In genomic region chr14:103110681-103111296, GRCh38 we compare ENCODE assay signal across 9 cellular contexts. TPM values are rescaled to one million over a fixed set of nuclear protein-coding genes. Genes with fewer than 3 reads are reported as not detected.
DNase-seq lines count a peak whose midpoint lies in the region; ATAC-seq, FAIRE-seq and TF ChIP-seq lines count a peak whose summit lies in the region.
"Had no signal": no experiment of that assay in that cellular context is flagged by ENCODE, and none has a peak within 500 bp of the region (broad histone marks: within the 10 kb centered on the region; RNA-seq: fewer than 3 reads in every experiment).

No MANE protein-coding gene starts in this region.

- intact Hi-C loops in K562 (cut with micrococcal nuclease), result no loop called here

- no peaks in the 10 kb centered on the region for H3K36me3 Mint-ChIP-seq in CD8-positive, alpha-beta memory T cell
- no peaks in the 10 kb centered on the region for H3K36me3 Mint-ChIP-seq in nephron (ENCODE audit: low read depth)
- H3K36me3 Mint-ChIP-seq in activated T-helper 17 cell treated with anti-CD3 and anti-CD28 coated beads, Interleukin-2, amount 50 U/mL, for 72 hours (ENCODE audit: low read depth), result no peaks in the 10 kb centered on the region

- peak overlapping the region; percentile 38 for H3K27ac ChIP-seq in CD8-positive, alpha-beta memory T cell (ENCODE audit: low read depth, low read length)
- H3K27ac ChIP-seq in K562 (ENCODE audit: extremely low read depth, low read depth, low read length), result peak overlapping the region; percentile 65; the same call in 1 of the 3 replicates

- H2AFZ ChIP-seq in K562 (ENCODE audit: low read depth, low read length), result no peak overlapping the region

- H3K4me1 ChIP-seq in CD8-positive, alpha-beta memory T cell (ENCODE audit: insufficient read depth, low read length), result no peaks in the 10 kb centered on the region
- peaks cover 46 to 86% of the 10 kb centered on the region in 2 experiments for H3K4me1 ChIP-seq in K562 (replicated peaks in 1 of 2; ENCODE audit: control insufficient read depth in 2 of 2, insufficient read depth in 2 of 2, low read length in 2 of 2)

- no peaks in the 10 kb centered on the region for H3K27me3 ChIP-seq in CD8-positive, alpha-beta memory T cell (ENCODE audit: insufficient read depth, low read length, poor library complexity, severe bottlenecking)
- no peaks in the 10 kb centered on the region for H3K27me3 ChIP-seq in K562 (ENCODE audit: control insufficient read depth in 2 of 2, insufficient read depth in 2 of 2, low read length in 2 of 2)

- POLR2A ChIA-PET in CD8-positive, alpha-beta memory T cell (lab: Charles Lee), result no interaction called here
- POLR2A ChIA-PET in K562 (lab: Yijun Ruan, JAX), result interaction anchor here (0.5 to 1.3 kb wide), 5 partner anchors 8 to 279 kb away, joined by 3 to 4 read pairs (median 3); no protein-coding TSS in a partner anchor

- no peak for TF ChIP-seq EP300 in K562 (IDR thresholded peaks at IDR 0.05; ENCODE audit: low read length)

- no peaks in the 10 kb centered on the region for H3K9me3 Mint-ChIP-seq in CD8-positive, alpha-beta memory T cell
- H3K9me3 Mint-ChIP-seq in nephron, result no peaks in the 10 kb centered on the region
- H3K9me3 Mint-ChIP-seq in activated T-helper 17 cell treated with anti-CD3 and anti-CD28 coated beads, Interleukin-2, amount 50 U/mL, for 72 hours, result no peaks in the 10 kb centered on the region

- CTCF ChIA-PET in CD8-positive, alpha-beta memory T cell (lab: Charles Lee), result no interaction called here
- CTCF ChIA-PET in K562 (lab: Yijun Ruan, JAX; ENCODE audit: low intra/inter-chr PET ratio), result no interaction called here

- H3K4me3 ChIP-seq in CD8-positive, alpha-beta memory T cell (ENCODE audit: low read length), result no peak overlapping the region
- H3K4me3 ChIP-seq in K562, result no peak overlapping the region

- H3K4me3 Mint-ChIP-seq in CD8-positive, alpha-beta memory T cell, result no peak overlapping the region
- peak overlapping the region; percentile 15 to 53 (median 17) for H3K4me3 Mint-ChIP-seq in nephron
- no peak overlapping the region for H3K4me3 Mint-ChIP-seq in activated T-helper 17 cell treated with anti-CD3 and anti-CD28 coated beads, Interleukin-2, amount 50 U/mL, for 72 hours

- peaks cover 4 to 6% of the 10 kb centered on the region in 2 donors for H3K27me3 Mint-ChIP-seq in CD8-positive, alpha-beta memory T cell
- H3K27me3 Mint-ChIP-seq in nephron (ENCODE audit: low read depth), result peaks cover 11% of the 10 kb centered on the region
- H3K27me3 Mint-ChIP-seq in activated T-helper 17 cell treated with anti-CD3 and anti-CD28 coated beads, Interleukin-2, amount 50 U/mL, for 72 hours, result peaks cover 5% of the 10 kb centered on the region

- no peak for DNase-seq in CD8-positive, alpha-beta memory T cell
- peak; percentile 40 for DNase-seq in NCI-H1092 treated with DMSO at 0.1 percent for 48 hours (lab: John Stamatoyannopoulos, UW)
- no peak for DNase-seq in K562 (ENCODE audit: extremely low read depth in 1 of 4, low spot score in 3 of 4)
- DNase-seq in G401 (ENCODE audit: low spot score), result no peak
- DNase-seq in DMS53 treated with DMSO at 0.1 percent for 48 hours (lab: John Stamatoyannopoulos, UW; ENCODE audit: unreplicated experiment), result no peak

- no peak for TF ChIP-seq POLR2A in K562 (conservative IDR thresholded peaks at IDR 0.05)

- BruUV-seq in K562 (replicated peaks; lab: Mats Ljungman, UMichigan), result no TSS peak

- peak overlapping the region in 1 of 2 experiments; percentile 87; a peak in 2 of 4 replicates for H3K9ac ChIP-seq in K562 (ENCODE audit: insufficient read depth in 1 of 2, low read depth in 2 of 2, low read length in 2 of 2)

- no peak for FAIRE-seq in K562 (lab: Jason Lieb, UNC)

- H3K9me3 ChIP-seq in CD8-positive, alpha-beta memory T cell (ENCODE audit: low read length), result no peaks in the 10 kb centered on the region
- no peaks in the 10 kb centered on the region for H3K9me3 ChIP-seq in K562 (replicated peaks; ENCODE audit: control insufficient read depth, insufficient read depth, low read depth, low read length)

- H3K4me2 ChIP-seq in K562 (ENCODE audit: insufficient read depth, low read length), result 0 out of 2 replicates have a peak overlapping the region, but pooled peaks have one; percentile 1

- no peaks in the 10 kb centered on the region; the same call in 1 of the 3 replicates for H3K79me2 ChIP-seq in K562 (ENCODE audit: control insufficient read depth, insufficient read depth, low read length)

- TF ChIP-seq CTCF in K562 (IDR thresholded peaks at IDR 0.05 in 2 of 3, conservative IDR thresholded peaks at IDR 0.05 in 1 of 3; ENCODE audit: insufficient read depth in 2 of 3, low read depth in 1 of 3, low read length in 3 of 3) (no peak), nephron (IDR thresholded peaks at IDR 0.05; ENCODE audit: unreplicated experiment in 3 of 3) (no peak)

- WGBS in K562 (ENCODE audit: insufficient coverage, low coverage, missing lambda C conversion rate), result 67% methylated on average over 15 of the region's 15 CpGs

- TF ChIP-seq RAD21 in K562 (CRISPR knock-in tag; conservative IDR thresholded peaks at IDR 0.05 in 1 of 2, IDR thresholded peaks at IDR 0.05 in 1 of 2), result no peak

- ATAC-seq in K562, result no peak
- ATAC-seq in activated T-helper 17 cell treated with anti-CD3 and anti-CD28 coated beads, Interleukin-2, amount 50 U/mL, for 72 hours (replicated peaks), result no peak
- no peak for ATAC-seq in GM18861 (IDR thresholded peaks at IDR 0.05; ENCODE audit: unreplicated experiment)

- no peaks in the 10 kb centered on the region for H3K9me1 ChIP-seq in K562 (ENCODE audit: control insufficient read depth, insufficient read depth, low read length)

- H4K20me1 ChIP-seq in K562 (replicated peaks; ENCODE audit: control insufficient read depth, insufficient read depth, low read length), result no peaks in the 10 kb centered on the region

- H3K4me1 Mint-ChIP-seq in CD8-positive, alpha-beta memory T cell, result peaks cover 5 to 11% (median 6%) of the 10 kb centered on the region in 3 donors
- peaks cover 34% of the 10 kb centered on the region for H3K4me1 Mint-ChIP-seq in nephron
- H3K4me1 Mint-ChIP-seq in activated T-helper 17 cell treated with anti-CD3 and anti-CD28 coated beads, Interleukin-2, amount 50 U/mL, for 72 hours, result peaks cover 6% of the 10 kb centered on the region

- H3K27ac Mint-ChIP-seq in CD8-positive, alpha-beta memory T cell, result no peak overlapping the region
- H3K27ac Mint-ChIP-seq in nephron, result peak overlapping the region; percentile 69 to 84 (median 73)
- H3K27ac Mint-ChIP-seq in activated T-helper 17 cell treated with anti-CD3 and anti-CD28 coated beads, Interleukin-2, amount 50 U/mL, for 72 hours, result no peak overlapping the region

- in situ Hi-C loops in K562 (cut with MboI) (no loop called here), G401 (cut with HindIII; ENCODE audit: low sequenced_read_pairs) (no loop called here)

- H3K36me3 ChIP-seq in CD8-positive, alpha-beta memory T cell (ENCODE audit: insufficient read depth, low read length), result no peaks in the 10 kb centered on the region
- H3K36me3 ChIP-seq in K562 (ENCODE audit: control insufficient read depth, insufficient read depth, low read length), result no peaks in the 10 kb centered on the region

RNA-seq across cellular contexts. Expression of gene TNFAIP2, which starts 12.5 kb away (rescaled TPM):
- 1 to 10 TPM in 1 of 2 experiments, under 1 TPM in 1; 0.70 to 1.4 TPM for total RNA-seq in CD8-positive, alpha-beta memory T cell
- not detected for polyA plus RNA-seq in CD8-positive, alpha-beta memory T cell
- 31.9 and 75.4 TPM in 2 replicates for total RNA-seq in K562 (2011; cell fraction: chromatin; rRNA removed; ENCODE audit: low replicate concordance)
- total RNA-seq in K562 (2011; cell fraction: nucleolus; rRNA removed), result 55.1 and 66.9 TPM in 2 replicates
- total RNA-seq in K562 (2011; cell fraction: nucleoplasm; rRNA removed), result 38.6 and 39.3 TPM in 2 replicates
- 39.5 and 46.0 TPM in 2 replicates for total RNA-seq in K562 (2014; rRNA removed)
- 20.8 and 23.7 TPM in 2 replicates for total RNA-seq in K562 (2014; rRNA removed; fragmentation: Illumina TruSeq; extraction: Trizol)
- 68.6 and 70.2 TPM in 2 replicates for total RNA-seq in K562 (2015; rRNA removed; fragmentation: Illumina TruSeq; extraction: Trizol)
- 52.7 and 61.2 TPM in 2 replicates for total RNA-seq in K562 (2021)
- polyA plus RNA-seq in K562 (2011; rRNA removed), result 22.6 and 35.4 TPM in 2 replicates
- polyA plus RNA-seq in K562 (2011; cell fraction: cytosol; rRNA removed), result 30.5 and 40.8 TPM in 2 replicates
- polyA plus RNA-seq in K562 (2011; cell fraction: nucleus; rRNA removed), result 171 and 203 TPM in 2 replicates
- polyA plus RNA-seq in K562 (2012), result 33.8 and 69.4 TPM in 2 replicates
- polyA plus RNA-seq in K562 (2014; fragmentation: Illumina TruSeq; extraction: Trizol), result 42.7 and 59.7 TPM in 2 replicates
- polyA plus RNA-seq in K562 (2014; fragmentation: Nextera tagmentation; extraction: Ambion mirVana), result 10 to 100 TPM; 44.6 to 49.7 TPM
- 47.6 and 63.5 TPM in 2 replicates for polyA plus RNA-seq in K562 (2014; rRNA removed)
- 8.9 and 13.3 TPM in 2 replicates for polyA minus RNA-seq in K562 (2011; rRNA and poly(A)+ RNA removed)
- 25.6 and 31.0 TPM in 2 replicates for polyA minus RNA-seq in K562 (2011; cell fraction: cytosol; rRNA and poly(A)+ RNA removed)
- polyA minus RNA-seq in K562 (2011; cell fraction: nucleus; rRNA and poly(A)+ RNA removed), result 17.0 and 18.2 TPM in 2 replicates
- 1 to 10 TPM; 3.0 to 4.0 TPM for total RNA-seq in activated T-helper 17 cell treated with anti-CD3 and anti-CD28 coated beads, Interleukin-2, amount 50 U/mL, for 72 hours
- total RNA-seq in G401 (2014; rRNA removed; shearing (Covaris generic)), result 4.5 and 26.1 TPM in 2 replicates

RNA-seq across cellular contexts. Expression of gene EXOC3L4, which starts 16.3 kb away (rescaled TPM):
- not detected for total RNA-seq in CD8-positive, alpha-beta memory T cell
- polyA plus RNA-seq in CD8-positive, alpha-beta memory T cell, result not detected
- total RNA-seq in K562 (2011; cell fraction: chromatin; rRNA removed; ENCODE audit: low replicate concordance), result 7.7 and 24.3 TPM in 2 replicates
- total RNA-seq in K562 (2011; cell fraction: nucleolus; rRNA removed), result 22.4 and 23.0 TPM in 2 replicates
- total RNA-seq in K562 (2011; cell fraction: nucleoplasm; rRNA removed), result 13.8 and 17.9 TPM in 2 replicates
- total RNA-seq in K562 (2014; rRNA removed) (3.5 and 5.6 TPM in 2 replicates), K562 (2014; rRNA removed; fragmentation: Illumina TruSeq; extraction: Trizol) (0.33 TPM in 1 of 2 replicates, not detected in the other), K562 (2015; rRNA removed; fragmentation: Illumina TruSeq; extraction: Trizol) (0.83 and 1.6 TPM in 2 replicates), K562 (2021) (5.4 and 6.7 TPM in 2 replicates)
- polyA plus RNA-seq in K562 (2011; rRNA removed) (1.1 and 2.0 TPM in 2 replicates), K562 (2014; fragmentation: Illumina TruSeq; extraction: Trizol) (0.25 and 0.97 TPM in 2 replicates), K562 (2014; fragmentation: Nextera tagmentation; extraction: Ambion mirVana) (under 1 TPM in 1 of 2 experiments, not detected in 1; 0.10 TPM), K562 (2014; rRNA removed) (6.2 and 11.7 TPM in 2 replicates)
- polyA plus RNA-seq in K562 (2011; cell fraction: cytosol; rRNA removed), result 1.6 and 3.7 TPM in 2 replicates
- 8.4 and 18.9 TPM in 2 replicates for polyA plus RNA-seq in K562 (2011; cell fraction: nucleus; rRNA removed)
- 1.8 and 2.2 TPM in 2 replicates for polyA plus RNA-seq in K562 (2012)
- polyA minus RNA-seq in K562 (2011; rRNA and poly(A)+ RNA removed), result 0.21 TPM in 1 of 2 replicates, not detected in the other
- 2.5 and 2.9 TPM in 2 replicates for polyA minus RNA-seq in K562 (2011; cell fraction: cytosol; rRNA and poly(A)+ RNA removed)
- 3.1 and 5.0 TPM in 2 replicates for polyA minus RNA-seq in K562 (2011; cell fraction: nucleus; rRNA and poly(A)+ RNA removed)
- total RNA-seq in activated T-helper 17 cell treated with anti-CD3 and anti-CD28 coated beads, Interleukin-2, amount 50 U/mL, for 72 hours, result not detected
- 0.86 and 1.6 TPM in 2 replicates for total RNA-seq in G401 (2014; rRNA removed; shearing (Covaris generic))
- total RNA-seq: mononuclear cell had no signal

RNA-seq across cellular contexts. Expression of gene LBHD2, which starts 26.8 kb away (rescaled TPM):
- not detected for total RNA-seq in CD8-positive, alpha-beta memory T cell
- polyA plus RNA-seq in CD8-positive, alpha-beta memory T cell, result not detected
- not detected in 2 replicates for total RNA-seq in K562 (2011; cell fraction: chromatin; rRNA removed; ENCODE audit: low replicate concordance)
- total RNA-seq in K562 (2011; cell fraction: nucleolus; rRNA removed), result not detected in 2 replicates
- not detected in 2 replicates for total RNA-seq in K562 (2011; cell fraction: nucleoplasm; rRNA removed)
- total RNA-seq in K562 (2014; rRNA removed), result not detected in 2 replicates
- not detected in 2 replicates for total RNA-seq in K562 (2014; rRNA removed; fragmentation: Illumina TruSeq; extraction: Trizol)
- total RNA-seq in K562 (2015; rRNA removed; fragmentation: Illumina TruSeq; extraction: Trizol), result not detected in 2 replicates
- total RNA-seq in K562 (2021), result not detected in 2 replicates
- polyA plus RNA-seq in K562 (2011; rRNA removed), result not detected in 2 replicates
- polyA plus RNA-seq in K562 (2011; cell fraction: cytosol; rRNA removed), result 0.30 TPM in 1 of 2 replicates, not detected in the other
- not detected in 2 replicates for polyA plus RNA-seq in K562 (2011; cell fraction: nucleus; rRNA removed)
- not detected in 2 replicates for polyA plus RNA-seq in K562 (2012)
- polyA plus RNA-seq in K562 (2014; fragmentation: Illumina TruSeq; extraction: Trizol), result not detected in 2 replicates
- not detected for polyA plus RNA-seq in K562 (2014; fragmentation: Nextera tagmentation; extraction: Ambion mirVana)
- not detected in 2 replicates for polyA plus RNA-seq in K562 (2014; rRNA removed)
- polyA minus RNA-seq in K562 (2011; rRNA and poly(A)+ RNA removed), result not detected in 2 replicates
- polyA minus RNA-seq in K562 (2011; cell fraction: cytosol; rRNA and poly(A)+ RNA removed), result not detected in 2 replicates
- not detected in 2 replicates for polyA minus RNA-seq in K562 (2011; cell fraction: nucleus; rRNA and poly(A)+ RNA removed)
- total RNA-seq in activated T-helper 17 cell treated with anti-CD3 and anti-CD28 coated beads, Interleukin-2, amount 50 U/mL, for 72 hours, result not detected
- not detected in 2 replicates for total RNA-seq in G401 (2014; rRNA removed; shearing (Covaris generic))
- total RNA-seq: mononuclear cell had no signal

RNA-seq across cellular contexts. Expression of gene CDC42BPB, which starts 53.4 kb away (rescaled TPM):
- total RNA-seq in CD8-positive, alpha-beta memory T cell, result 1 to 10 TPM; 1.6 to 2.9 TPM
- polyA plus RNA-seq in CD8-positive, alpha-beta memory T cell, result 0.32 TPM
- 119 and 196 TPM in 2 replicates for total RNA-seq in K562 (2011; cell fraction: chromatin; rRNA removed; ENCODE audit: low replicate concordance)
- total RNA-seq in K562 (2011; cell fraction: nucleolus; rRNA removed), result 64.6 and 73.0 TPM in 2 replicates
- 59.7 and 71.4 TPM in 2 replicates for total RNA-seq in K562 (2011; cell fraction: nucleoplasm; rRNA removed)
- 12.6 and 15.1 TPM in 2 replicates for total RNA-seq in K562 (2014; rRNA removed)
- 8.8 and 9.0 TPM in 2 replicates for total RNA-seq in K562 (2014; rRNA removed; fragmentation: Illumina TruSeq; extraction: Trizol)
- total RNA-seq in K562 (2015; rRNA removed; fragmentation: Illumina TruSeq; extraction: Trizol), result 8.7 and 9.7 TPM in 2 replicates
- total RNA-seq in K562 (2021), result 19.6 and 24.3 TPM in 2 replicates
- 19.5 and 22.9 TPM in 2 replicates for polyA plus RNA-seq in K562 (2011; rRNA removed)
- polyA plus RNA-seq in K562 (2011; cell fraction: cytosol; rRNA removed), result 11.9 and 18.9 TPM in 2 replicates
- polyA plus RNA-seq in K562 (2011; cell fraction: nucleus; rRNA removed), result 48.6 and 73.5 TPM in 2 replicates
- 17.6 and 18.7 TPM in 2 replicates for polyA plus RNA-seq in K562 (2012)
- 16.5 and 17.0 TPM in 2 replicates for polyA plus RNA-seq in K562 (2014; fragmentation: Illumina TruSeq; extraction: Trizol)
- under 1 TPM; 0.07 to 0.25 TPM for polyA plus RNA-seq in K562 (2014; fragmentation: Nextera tagmentation; extraction: Ambion mirVana)
- 13.9 and 15.0 TPM in 2 replicates for polyA plus RNA-seq in K562 (2014; rRNA removed)
- polyA minus RNA-seq in K562 (2011; rRNA and poly(A)+ RNA removed), result 18.5 and 26.6 TPM in 2 replicates
- 21.0 and 21.4 TPM in 2 replicates for polyA minus RNA-seq in K562 (2011; cell fraction: cytosol; rRNA and poly(A)+ RNA removed)
- polyA minus RNA-seq in K562 (2011; cell fraction: nucleus; rRNA and poly(A)+ RNA removed), result 22.5 and 33.5 TPM in 2 replicates
- 1 to 10 TPM; 7.2 to 7.3 TPM for total RNA-seq in activated T-helper 17 cell treated with anti-CD3 and anti-CD28 coated beads, Interleukin-2, amount 50 U/mL, for 72 hours
- 17.0 and 21.6 TPM in 2 replicates for total RNA-seq in G401 (2014; rRNA removed; shearing (Covaris generic))

Comparison
In these comparisons a context has a peak if more than half of its experiments do, and no peak if none do; other contexts are left out.
1. H3K27ac Mint-ChIP-seq: peak in nephron (3 of 3); none in CD8-positive, alpha-beta memory T cell (0 of 8) and activated T-helper 17 cell treated with anti-CD3 and anti-CD28 coated beads, Interleukin-2, amount 50 U/mL, for 72 hours (single experiment).
2. H3K4me3 Mint-ChIP-seq: peak in nephron (3 of 3); none in CD8-positive, alpha-beta memory T cell (0 of 7) and activated T-helper 17 cell treated with anti-CD3 and anti-CD28 coated beads, Interleukin-2, amount 50 U/mL, for 72 hours (single experiment).